18 cellular contexts compared by ENCODE assay signal in the genomic region with DNA sequence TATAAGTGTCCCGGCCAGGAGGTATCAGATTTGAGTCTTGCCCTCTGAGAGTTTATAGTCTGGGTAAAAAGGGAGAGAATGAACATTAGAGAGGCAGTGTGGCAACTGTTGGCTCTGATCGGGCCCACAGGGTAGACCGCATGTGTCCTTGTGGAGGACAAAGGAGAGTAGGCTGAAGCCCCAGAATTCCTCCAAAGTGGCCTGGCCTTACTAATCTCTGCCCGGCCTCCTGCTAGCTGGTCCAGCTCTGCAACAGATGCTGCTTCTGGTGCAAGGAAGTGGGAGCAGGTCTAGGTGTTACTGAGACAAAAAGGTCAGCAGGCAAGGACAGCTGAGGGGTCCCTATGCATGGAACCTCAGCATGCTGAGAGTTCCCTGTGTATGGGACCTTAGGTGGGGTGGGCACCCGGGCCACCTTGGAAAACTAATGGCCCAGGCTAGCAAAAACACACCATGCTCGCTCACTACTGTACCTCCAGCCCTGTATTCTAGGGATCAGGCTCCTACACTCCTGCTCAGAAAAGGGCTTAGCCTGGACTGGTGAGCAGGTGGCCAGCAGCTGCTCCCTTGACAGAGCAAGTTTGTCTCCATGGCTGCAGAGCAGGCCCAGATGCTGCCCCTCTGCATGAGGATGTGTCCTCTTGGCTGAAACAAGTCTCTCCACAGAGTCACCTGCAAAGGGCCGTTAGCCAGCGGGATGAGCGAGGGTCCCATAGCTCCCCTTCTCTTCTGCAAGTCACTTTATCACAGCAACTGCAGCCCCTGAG. TPM values are rescaled to one million over a fixed set of nuclear protein-coding genes. Genes with fewer than 3 reads are reported as not detected.
A peak's percentile ranks its signal among the peaks of the same experiment; 100 is the strongest.
DNase-seq lines count a peak whose midpoint lies in the region; ATAC-seq, FAIRE-seq and TF ChIP-seq lines count a peak whose summit lies in the region.
"Had no signal": no experiment of that assay in that cellular context is flagged by ENCODE, and none has a peak within 500 bp of the region (broad histone marks: within the 10 kb centered on the region; RNA-seq: fewer than 3 reads in every experiment).

No MANE protein-coding gene starts in this region.

- peaks cover 34% of the 10 kb centered on the region for H3K4me1 ChIP-seq in ectodermal cell (ENCODE audit: control insufficient read depth, insufficient read depth, low read length)
- no peaks in the 10 kb centered on the region for H3K4me1 ChIP-seq in adrenal gland (replicated peaks in 1 of 2)
- no peaks in the 10 kb centered on the region for H3K4me1 ChIP-seq in HepG2 (ENCODE audit: insufficient read depth, low read length)
- H3K4me1 ChIP-seq: parathyroid adenoma had no signal

- TF ChIP-seq POLR2A in adrenal gland (IDR thresholded peaks at IDR 0.05) (no peak), HepG2 (IDR thresholded peaks at IDR 0.05; ENCODE audit: insufficient read depth in 1 of 2, low read depth in 2 of 2, low read length in 2 of 2) (no peak)

- peak; percentile 26 for DNase-seq in NCI-H345 (lab: John Stamatoyannopoulos, UW)
- no peak for DNase-seq in NCI-H345 treated with DMSO at 0.1 percent for 48 hours (lab: John Stamatoyannopoulos, UW; ENCODE audit: unreplicated experiment)
- peak; percentile 77 for DNase-seq in NCI-H526 treated with DMSO at 0.1 percent for 48 hours (lab: John Stamatoyannopoulos, UW)
- DNase-seq in HEK293T (ENCODE audit: extremely low spot score) = no peak
- no peak for DNase-seq in progenitor cell of endocrine pancreas (ENCODE audit: low spot score, unreplicated experiment)
- DNase-seq in adrenal gland = no peak
- no peak for DNase-seq in HepG2 (ENCODE audit: low spot score)
- DNase-seq: activated CD8-positive, alpha-beta memory T cell treated with anti-CD3 and anti-CD28 coated beads for 24 hours; activated naive CD4-positive, alpha-beta T cell; effector CD8-positive, alpha-beta T cell; foreskin fibroblast; substantia nigra had no signal

- no peak overlapping the region for H3K4me2 ChIP-seq in HepG2 (ENCODE audit: low read depth, low read length)

- CTCF ChIA-PET in HEK293T (lab: Yijun Ruan, JAX) = no interaction called here
- CTCF ChIA-PET in HepG2 (lab: Yijun Ruan, JAX; ENCODE audit: low intra/inter-chr PET ratio, low total read pairs) = no interaction called here

- no peaks in the 10 kb centered on the region for H4K20me1 ChIP-seq in HepG2 (ENCODE audit: insufficient read depth, low read length)

- no peak overlapping the region for H2AFZ ChIP-seq in HepG2 (ENCODE audit: low read length)
- H2AFZ ChIP-seq: parathyroid adenoma had no signal

- H3K4me3 ChIP-seq in ectodermal cell (ENCODE audit: insufficient read depth, low read depth, low read length) (no peak overlapping the region), adrenal gland (no peak overlapping the region), HepG2 (replicated peaks in 1 of 3; ENCODE audit: insufficient read depth in 1 of 3, low read depth in 2 of 3, low read length in 3 of 3) (no peak overlapping the region)

- H3K9me3 Mint-ChIP-seq in progenitor cell of endocrine pancreas (ENCODE audit: low read depth) = no peaks in the 10 kb centered on the region

- no peaks in the 10 kb centered on the region for H3K36me3 ChIP-seq in ectodermal cell (ENCODE audit: control insufficient read depth, insufficient read depth, low read length)
- H3K36me3 ChIP-seq in adrenal gland (replicated peaks in 1 of 2) = no peaks in the 10 kb centered on the region
- H3K36me3 ChIP-seq in HepG2 (replicated peaks in 1 of 2; ENCODE audit: control insufficient read depth in 1 of 2, insufficient read depth in 2 of 2, low read length in 2 of 2) = no peaks in the 10 kb centered on the region

- H3K9me3 ChIP-seq in ectodermal cell (ENCODE audit: control insufficient read depth, low read length) (no peaks in the 10 kb centered on the region), adrenal gland (replicated peaks in 1 of 3) (no peaks in the 10 kb centered on the region), HepG2 (ENCODE audit: low read length) (no peaks in the 10 kb centered on the region)

- WGBS in ectodermal cell, 2 experiments = 91 to 93% methylated on average over 9 of the region's 9 CpGs
- 93 to 96% (median 94%) methylated on average over 6 to 9 of the region's 9 CpGs for WGBS in adrenal gland, 4 donors
- WGBS in HepG2 (ENCODE audit: low lambda C conversion rate) = 33% methylated on average over 8 of the region's 9 CpGs

- no peaks in the 10 kb centered on the region for H3K79me2 ChIP-seq in HepG2 (ENCODE audit: insufficient read depth, low read length)
- H3K79me2 ChIP-seq: parathyroid adenoma had no signal

- in situ Hi-C loops in HepG2 (cut with HindIII; ENCODE audit: extremely low pct_ligation_motif_present, low pct_unique_long_range_greater_than_20kb) = no loop called here

- TF ChIP-seq EP300 in HepG2 (IDR thresholded peaks at IDR 0.05; ENCODE audit: low read depth in 2 of 2, low read length in 2 of 2) (no peak), HepG2 (CRISPR knock-in tag; IDR thresholded peaks at IDR 0.05; ENCODE audit: borderline replicate concordance) (no peak)

- H3K27ac ChIP-seq in ectodermal cell (ENCODE audit: insufficient read depth, low read depth, low read length, poor library complexity, severe bottlenecking) = peak overlapping the region; percentile 55
- no peak overlapping the region for H3K27ac ChIP-seq in adrenal gland
- H3K27ac ChIP-seq in HepG2 (ENCODE audit: extremely low read length, insufficient read depth, low read length) = no peak overlapping the region
- H3K27ac ChIP-seq: HL-60, parathyroid adenoma had no signal

- intact Hi-C loops in adrenal gland (cut with DNase I) (no loop called here), HepG2 (cut with micrococcal nuclease; ENCODE audit: unreplicated experiment) (loop anchor here (10.0 kb wide), 1 partner anchor 1470 kb away; no protein-coding TSS in a partner anchor)

- ATAC-seq in HepG2 = no peak

- TF ChIP-seq CTCF in progenitor cell of endocrine pancreas (IDR thresholded peaks at IDR 0.05; ENCODE audit: unreplicated experiment) (no peak), adrenal gland (IDR thresholded peaks at IDR 0.05) (no peak), HepG2 (CRISPR knock-in tag; IDR thresholded peaks at IDR 0.05) (no peak)

- FAIRE-seq in HepG2 (lab: Jason Lieb, UNC) = no peak

- POLR2A ChIA-PET in HEK293T (lab: Yijun Ruan, JAX) = interaction anchor here (1.8 to 1.9 kb wide), 2 partner anchors 18 to 31 kb away, joined by 5 to 6 read pairs; no protein-coding TSS in a partner anchor
- POLR2A ChIA-PET in HepG2 (lab: Yijun Ruan, JAX) = no interaction called here

- H3K27me3 ChIP-seq in ectodermal cell (ENCODE audit: control insufficient read depth, insufficient read depth, low read length, poor library complexity, severe bottlenecking) = no peaks in the 10 kb centered on the region
- H3K27me3 ChIP-seq in adrenal gland = no peaks in the 10 kb centered on the region
- peaks cover 0 to 8% of the 10 kb centered on the region in 2 experiments; a peak in 1 of 5 replicates for H3K27me3 ChIP-seq in HepG2 (ENCODE audit: control insufficient read depth in 1 of 2, insufficient read depth in 2 of 2, low read length in 2 of 2)

- no peaks in the 10 kb centered on the region for H3K27me3 Mint-ChIP-seq in progenitor cell of endocrine pancreas

- H3K9ac ChIP-seq in HepG2 (ENCODE audit: insufficient read depth, low read depth, low read length) = no peak overlapping the region
- H3K9ac ChIP-seq: parathyroid adenoma had no signal

- no peak overlapping the region for H3K27ac Mint-ChIP-seq in progenitor cell of endocrine pancreas

- H3K4me1 Mint-ChIP-seq in progenitor cell of endocrine pancreas (ENCODE audit: low read depth) = peaks cover 25% of the 10 kb centered on the region

- no peak overlapping the region for H3K4me3 Mint-ChIP-seq in progenitor cell of endocrine pancreas (ENCODE audit: low read depth)

- no peak for TF ChIP-seq RAD21 in HepG2 (CRISPR knock-in tag; IDR thresholded peaks at IDR 0.05)

- no peaks in the 10 kb centered on the region for H3K36me3 Mint-ChIP-seq in progenitor cell of endocrine pancreas (ENCODE audit: insufficient read depth)

- no TSS peak for BruUV-seq in HepG2 (replicated peaks; lab: Mats Ljungman, UMichigan)

RNA-seq across cellular contexts. Expression of gene RGS16, which starts 30.3 kb away (rescaled TPM):
- polyA plus RNA-seq in ectodermal cell (2013, experiment 1 of 4) = 6.6 TPM
- 6.5 TPM for polyA plus RNA-seq in ectodermal cell (2013, experiment 2 of 4)
- 8.1 TPM for polyA plus RNA-seq in ectodermal cell (2013, experiment 3 of 4)
- 9.6 TPM for polyA plus RNA-seq in ectodermal cell (2013, experiment 4 of 4)
- total RNA-seq in progenitor cell of endocrine pancreas (0.98 and 1.5 TPM in 2 replicates), adrenal gland (1 to 10 TPM in 6 of 8 donors, under 1 TPM in 2; 0.36 to 7.8 (median 3.2) TPM), HepG2 (2016; rRNA removed; fragmentation: Illumina TruSeq; extraction: Trizol) (not detected in 2 replicates)
- polyA plus RNA-seq in adrenal gland (1 to 10 TPM; 4.3 to 7.1 (median 5.5) TPM), HepG2 (2011; rRNA removed) (not detected in 2 replicates)
- not detected in 2 replicates for total RNA-seq in HepG2 (2016; cell fraction: cytosol; rRNA removed; fragmentation: Illumina TruSeq; extraction: Trizol; ENCODE audit: low read depth)
- not detected in 2 replicates for total RNA-seq in HepG2 (2016; cell fraction: insoluble cytoplasmic fraction; rRNA removed; fragmentation: Illumina TruSeq; extraction: Trizol)
- not detected in 2 replicates for total RNA-seq in HepG2 (2016; cell fraction: membrane; rRNA removed; fragmentation: Illumina TruSeq; extraction: Trizol)
- total RNA-seq in HepG2 (2016; cell fraction: nucleus; rRNA removed; fragmentation: Illumina TruSeq; extraction: Trizol) = not detected in 2 replicates
- not detected in 2 replicates for polyA plus RNA-seq in HepG2 (2011; cell fraction: cytosol; rRNA removed)
- not detected in 2 replicates for polyA plus RNA-seq in HepG2 (2011; cell fraction: nucleus; rRNA removed)
- not detected in 2 replicates for polyA plus RNA-seq in HepG2 (2012)
- not detected in 2 replicates for polyA plus RNA-seq in HepG2 (2016; cell fraction: cytosol; fragmentation: Illumina TruSeq; extraction: Trizol; ENCODE audit: low read depth)
- polyA plus RNA-seq in HepG2 (2016; cell fraction: insoluble cytoplasmic fraction; fragmentation: Illumina TruSeq; extraction: Trizol; ENCODE audit: low read depth) = not detected in 2 replicates
- not detected in 2 replicates for polyA plus RNA-seq in HepG2 (2016; cell fraction: membrane; fragmentation: Illumina TruSeq; extraction: Trizol; ENCODE audit: low read depth)
- polyA plus RNA-seq in HepG2 (2016; cell fraction: nucleus; fragmentation: Illumina TruSeq; extraction: Trizol; ENCODE audit: insufficient read depth, low read depth) = not detected in 2 replicates
- polyA minus RNA-seq in HepG2 (2011; rRNA and poly(A)+ RNA removed; ENCODE audit: low replicate concordance) = 3.1 TPM in 1 of 2 replicates, not detected in the other
- not detected in 2 replicates for polyA minus RNA-seq in HepG2 (2011; cell fraction: cytosol; rRNA and poly(A)+ RNA removed)
- not detected in 2 replicates for polyA minus RNA-seq in HepG2 (2011; cell fraction: nucleus; rRNA and poly(A)+ RNA removed)
- total RNA-seq: LHCN-M2 had no signal

RNA-seq across cellular contexts. Expression of gene RNASEL, which starts 45.4 kb away (rescaled TPM):
- 2.8 TPM for polyA plus RNA-seq in ectodermal cell (2013, experiment 1 of 4)
- 2.1 TPM for polyA plus RNA-seq in ectodermal cell (2013, experiment 2 of 4)
- polyA plus RNA-seq in ectodermal cell (2013, experiment 3 of 4) = 2.5 TPM
- polyA plus RNA-seq in ectodermal cell (2013, experiment 4 of 4) = 2.5 TPM
- total RNA-seq in progenitor cell of endocrine pancreas (4.2 and 4.4 TPM in 2 replicates), adrenal gland (10 to 100 TPM in 5 of 8 donors, 1 to 10 TPM in 3; 8.7 to 14.3 (median 11.7) TPM), HepG2 (2016; rRNA removed; fragmentation: Illumina TruSeq; extraction: Trizol) (0.13 and 0.20 TPM in 2 replicates)
- polyA plus RNA-seq in adrenal gland (10 to 100 TPM in 1 of 3 donors, 1 to 10 TPM in 2; 3.5 to 16.0 (median 5.7) TPM), HepG2 (2011; rRNA removed) (0.05 and 0.16 TPM in 2 replicates)
- not detected in 2 replicates for total RNA-seq in HepG2 (2016; cell fraction: cytosol; rRNA removed; fragmentation: Illumina TruSeq; extraction: Trizol; ENCODE audit: low read depth)
- total RNA-seq in HepG2 (2016; cell fraction: insoluble cytoplasmic fraction; rRNA removed; fragmentation: Illumina TruSeq; extraction: Trizol) = 0.09 and 0.12 TPM in 2 replicates
- 0.07 TPM in 1 of 2 replicates, not detected in the other for total RNA-seq in HepG2 (2016; cell fraction: membrane; rRNA removed; fragmentation: Illumina TruSeq; extraction: Trizol)
- total RNA-seq in HepG2 (2016; cell fraction: nucleus; rRNA removed; fragmentation: Illumina TruSeq; extraction: Trizol) = 0.09 TPM in 2 replicates
- polyA plus RNA-seq in HepG2 (2011; cell fraction: cytosol; rRNA removed) = 0.01 and 0.09 TPM in 2 replicates
- polyA plus RNA-seq in HepG2 (2011; cell fraction: nucleus; rRNA removed) = 0.06 and 0.29 TPM in 2 replicates
- polyA plus RNA-seq in HepG2 (2012) = 0.04 and 0.08 TPM in 2 replicates
- polyA plus RNA-seq in HepG2 (2016; cell fraction: cytosol; fragmentation: Illumina TruSeq; extraction: Trizol; ENCODE audit: low read depth) = not detected in 2 replicates
- polyA plus RNA-seq in HepG2 (2016; cell fraction: insoluble cytoplasmic fraction; fragmentation: Illumina TruSeq; extraction: Trizol; ENCODE audit: low read depth) = 0.15 TPM in 1 of 2 replicates, not detected in the other
- not detected in 2 replicates for polyA plus RNA-seq in HepG2 (2016; cell fraction: membrane; fragmentation: Illumina TruSeq; extraction: Trizol; ENCODE audit: low read depth)
- polyA plus RNA-seq in HepG2 (2016; cell fraction: nucleus; fragmentation: Illumina TruSeq; extraction: Trizol; ENCODE audit: insufficient read depth, low read depth) = 0.15 and 0.18 TPM in 2 replicates
- 0.04 and 1.8 TPM in 2 replicates for polyA minus RNA-seq in HepG2 (2011; rRNA and poly(A)+ RNA removed; ENCODE audit: low replicate concordance)
- not detected in 2 replicates for polyA minus RNA-seq in HepG2 (2011; cell fraction: cytosol; rRNA and poly(A)+ RNA removed)
- polyA minus RNA-seq in HepG2 (2011; cell fraction: nucleus; rRNA and poly(A)+ RNA removed) = 0.13 and 0.37 TPM in 2 replicates

RNA-seq across cellular contexts. Expression of gene RGS8, which starts 49.9 kb away (rescaled TPM):
- 0.41 TPM for polyA plus RNA-seq in ectodermal cell (2013, experiment 1 of 4)
- polyA plus RNA-seq in ectodermal cell (2013, experiment 2 of 4) = 0.57 TPM
- polyA plus RNA-seq in ectodermal cell (2013, experiment 3 of 4) = 1.1 TPM
- 1.2 TPM for polyA plus RNA-seq in ectodermal cell (2013, experiment 4 of 4)
- total RNA-seq in progenitor cell of endocrine pancreas (0.05 TPM in 1 of 2 replicates, not detected in the other), adrenal gland (1 to 10 TPM in 5 of 8 donors, under 1 TPM in 3; 0.40 to 4.8 (median 1.2) TPM), HepG2 (2016; rRNA removed; fragmentation: Illumina TruSeq; extraction: Trizol) (not detected in 2 replicates)
- polyA plus RNA-seq in adrenal gland (10 to 100 TPM in 1 of 3 donors, under 1 TPM in 2; 0.72 to 11.8 (median 0.74) TPM), HepG2 (2011; rRNA removed) (not detected in 2 replicates)
- total RNA-seq in HepG2 (2016; cell fraction: cytosol; rRNA removed; fragmentation: Illumina TruSeq; extraction: Trizol; ENCODE audit: low read depth) = not detected in 2 replicates
- total RNA-seq in HepG2 (2016; cell fraction: insoluble cytoplasmic fraction; rRNA removed; fragmentation: Illumina TruSeq; extraction: Trizol) = not detected in 2 replicates
- total RNA-seq in HepG2 (2016; cell fraction: membrane; rRNA removed; fragmentation: Illumina TruSeq; extraction: Trizol) = not detected in 2 replicates
- not detected in 2 replicates for total RNA-seq in HepG2 (2016; cell fraction: nucleus; rRNA removed; fragmentation: Illumina TruSeq; extraction: Trizol)
- polyA plus RNA-seq in HepG2 (2011; cell fraction: cytosol; rRNA removed) = not detected in 2 replicates
- polyA plus RNA-seq in HepG2 (2011; cell fraction: nucleus; rRNA removed) = not detected in 2 replicates
- polyA plus RNA-seq in HepG2 (2012) = not detected in 2 replicates
- polyA plus RNA-seq in HepG2 (2016; cell fraction: cytosol; fragmentation: Illumina TruSeq; extraction: Trizol; ENCODE audit: low read depth) = not detected in 2 replicates
- not detected in 2 replicates for polyA plus RNA-seq in HepG2 (2016; cell fraction: insoluble cytoplasmic fraction; fragmentation: Illumina TruSeq; extraction: Trizol; ENCODE audit: low read depth)
- not detected in 2 replicates for polyA plus RNA-seq in HepG2 (2016; cell fraction: membrane; fragmentation: Illumina TruSeq; extraction: Trizol; ENCODE audit: low read depth)
- not detected in 2 replicates for polyA plus RNA-seq in HepG2 (2016; cell fraction: nucleus; fragmentation: Illumina TruSeq; extraction: Trizol; ENCODE audit: insufficient read depth, low read depth)
- polyA minus RNA-seq in HepG2 (2011; rRNA and poly(A)+ RNA removed; ENCODE audit: low replicate concordance) = not detected in 2 replicates
- polyA minus RNA-seq in HepG2 (2011; cell fraction: cytosol; rRNA and poly(A)+ RNA removed) = not detected in 2 replicates
- polyA minus RNA-seq in HepG2 (2011; cell fraction: nucleus; rRNA and poly(A)+ RNA removed) = not detected in 2 replicates
- total RNA-seq: LHCN-M2, NCI-H460 had no signal
- polyA plus RNA-seq: AG04450 had no signal

Comparison
In these comparisons a context has a peak if more than half of its experiments do, and no peak if none do; other contexts are left out.
1. DNase-seq: peak in NCI-H345 (single experiment) and NCI-H526 treated with DMSO at 0.1 percent for 48 hours (single experiment); none in NCI-H345 treated with DMSO at 0.1 percent for 48 hours (single experiment), HEK293T (single experiment), progenitor cell of endocrine pancreas (single experiment), adrenal gland (0 of 7) and HepG2 (single experiment).